Comparison of ENCODE assay signal across 1 cellular context in genomic region chr17:27577884-27578717, GRCh38.
TF ChIP-seq lines count a peak whose summit lies in the region.

No MANE protein-coding gene starts in this region.

TF ChIP-seq in K562, 482 proteins besides CTCF, POLR2A, EP300 and RAD21 (continued from another document):
- TF ChIP-seq PREB (CRISPR knock-in tag; IDR thresholded peaks at IDR 0.05) (no peak), BHLHE40 (IDR thresholded peaks at IDR 0.05; ENCODE audit: low read length) (peak; percentile 32; the same call in 1 of the 2 replicates), ZNF592 (IDR thresholded peaks at IDR 0.05) (peak; percentile 72), SMARCB1 (IDR thresholded peaks at IDR 0.05; ENCODE audit: insufficient read length, low read depth) (no peak), HNRNPLL (IDR thresholded peaks at IDR 0.05; ENCODE audit: low read depth, low read length, poor library complexity, severe bottlenecking) (no peak), GTF2B (IDR thresholded peaks at IDR 0.05; ENCODE audit: extremely low read depth, insufficient read length) (no peak), SMAD4 (CRISPR knock-in tag; conservative IDR thresholded peaks at IDR 0.05) (0 out of 2 replicates have a peak, but pooled peaks have one; percentile 22), MAX (CRISPR knock-in tag; IDR thresholded peaks at IDR 0.05) (no peak), L3MBTL2 (IDR thresholded peaks at IDR 0.05) (peak; percentile 71), ZNF639 (CRISPR knock-in tag; conservative IDR thresholded peaks at IDR 0.05 in 1 of 2, IDR thresholded peaks at IDR 0.05 in 1 of 2) (no peak), HDAC2 (IDR thresholded peaks at IDR 0.05) (0 out of 2 replicates have a peak, but pooled peaks have one; percentile 49), HIVEP1 (CRISPR knock-in tag; IDR thresholded peaks at IDR 0.05) (no peak), ARID1B (IDR thresholded peaks at IDR 0.05) (no peak), DMBX1 (CRISPR knock-in tag; IDR thresholded peaks at IDR 0.05; ENCODE audit: borderline replicate concordance) (peak; percentile 71), ETV1 (tag; conservative IDR thresholded peaks at IDR 0.05; ENCODE audit: low read depth) (no peak), JUND (IDR thresholded peaks at IDR 0.05; ENCODE audit: borderline replicate concordance, low read depth, low read length) (no peak), JUND (tag; IDR thresholded peaks at IDR 0.05; ENCODE audit: borderline replicate concordance, low read depth, low read length) (0 out of 3 replicates have a peak, but pooled peaks have one; percentile 5), BRD9 (IDR thresholded peaks at IDR 0.05; ENCODE audit: low read depth, partially characterized antibody) (no peak), NCOA2 (IDR thresholded peaks at IDR 0.05; ENCODE audit: partially characterized antibody in 2 of 2) (no peak), HSF4 (CRISPR knock-in tag; IDR thresholded peaks at IDR 0.05; ENCODE audit: borderline replicate concordance) (no peak), POLR2AphosphoS2 (IDR thresholded peaks at IDR 0.05; ENCODE audit: low read length) (no peak), EGR1 (conservative IDR thresholded peaks at IDR 0.05) (no peak), ELF4 (CRISPR knock-in tag; IDR thresholded peaks at IDR 0.05) (0 out of 2 replicates have a peak, but pooled peaks have one; percentile 62), ZNF232 (CRISPR knock-in tag; IDR thresholded peaks at IDR 0.05) (no peak), ZNF584 (CRISPR knock-in tag; IDR thresholded peaks at IDR 0.05; ENCODE audit: low read depth) (0 out of 2 replicates have a peak, but pooled peaks have one; percentile 44), CTCFL (IDR thresholded peaks at IDR 0.05; ENCODE audit: borderline replicate concordance, insufficient read depth, low read depth, low read length, poor library complexity, severe bottlenecking) (no peak)
- TF ChIP-seq, protein P1, sequence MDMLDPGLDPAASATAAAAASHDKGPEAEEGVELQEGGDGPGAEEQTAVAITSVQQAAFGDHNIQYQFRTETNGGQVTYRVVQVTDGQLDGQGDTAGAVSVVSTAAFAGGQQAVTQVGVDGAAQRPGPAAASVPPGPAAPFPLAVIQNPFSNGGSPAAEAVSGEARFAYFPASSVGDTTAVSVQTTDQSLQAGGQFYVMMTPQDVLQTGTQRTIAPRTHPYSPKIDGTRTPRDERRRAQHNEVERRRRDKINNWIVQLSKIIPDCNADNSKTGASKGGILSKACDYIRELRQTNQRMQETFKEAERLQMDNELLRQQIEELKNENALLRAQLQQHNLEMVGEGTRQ (CRISPR knock-in tag; IDR thresholded peaks at IDR 0.05): no peak
- TF ChIP-seq, protein P2, sequence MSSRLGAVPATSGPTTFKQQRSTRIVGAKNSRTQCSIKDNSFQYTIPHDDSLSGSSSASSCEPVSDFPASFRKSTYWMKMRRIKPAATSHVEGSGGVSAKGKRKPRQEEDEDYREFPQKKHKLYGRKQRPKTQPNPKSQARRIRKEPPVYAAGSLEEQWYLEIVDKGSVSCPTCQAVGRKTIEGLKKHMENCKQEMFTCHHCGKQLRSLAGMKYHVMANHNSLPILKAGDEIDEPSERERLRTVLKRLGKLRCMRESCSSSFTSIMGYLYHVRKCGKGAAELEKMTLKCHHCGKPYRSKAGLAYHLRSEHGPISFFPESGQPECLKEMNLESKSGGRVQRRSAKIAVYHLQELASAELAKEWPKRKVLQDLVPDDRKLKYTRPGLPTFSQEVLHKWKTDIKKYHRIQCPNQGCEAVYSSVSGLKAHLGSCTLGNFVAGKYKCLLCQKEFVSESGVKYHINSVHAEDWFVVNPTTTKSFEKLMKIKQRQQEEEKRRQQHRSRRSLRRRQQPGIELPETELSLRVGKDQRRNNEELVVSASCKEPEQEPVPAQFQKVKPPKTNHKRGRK (tag; IDR thresholded peaks at IDR 0.05): no peak
- TF ChIP-seq, protein P3, sequence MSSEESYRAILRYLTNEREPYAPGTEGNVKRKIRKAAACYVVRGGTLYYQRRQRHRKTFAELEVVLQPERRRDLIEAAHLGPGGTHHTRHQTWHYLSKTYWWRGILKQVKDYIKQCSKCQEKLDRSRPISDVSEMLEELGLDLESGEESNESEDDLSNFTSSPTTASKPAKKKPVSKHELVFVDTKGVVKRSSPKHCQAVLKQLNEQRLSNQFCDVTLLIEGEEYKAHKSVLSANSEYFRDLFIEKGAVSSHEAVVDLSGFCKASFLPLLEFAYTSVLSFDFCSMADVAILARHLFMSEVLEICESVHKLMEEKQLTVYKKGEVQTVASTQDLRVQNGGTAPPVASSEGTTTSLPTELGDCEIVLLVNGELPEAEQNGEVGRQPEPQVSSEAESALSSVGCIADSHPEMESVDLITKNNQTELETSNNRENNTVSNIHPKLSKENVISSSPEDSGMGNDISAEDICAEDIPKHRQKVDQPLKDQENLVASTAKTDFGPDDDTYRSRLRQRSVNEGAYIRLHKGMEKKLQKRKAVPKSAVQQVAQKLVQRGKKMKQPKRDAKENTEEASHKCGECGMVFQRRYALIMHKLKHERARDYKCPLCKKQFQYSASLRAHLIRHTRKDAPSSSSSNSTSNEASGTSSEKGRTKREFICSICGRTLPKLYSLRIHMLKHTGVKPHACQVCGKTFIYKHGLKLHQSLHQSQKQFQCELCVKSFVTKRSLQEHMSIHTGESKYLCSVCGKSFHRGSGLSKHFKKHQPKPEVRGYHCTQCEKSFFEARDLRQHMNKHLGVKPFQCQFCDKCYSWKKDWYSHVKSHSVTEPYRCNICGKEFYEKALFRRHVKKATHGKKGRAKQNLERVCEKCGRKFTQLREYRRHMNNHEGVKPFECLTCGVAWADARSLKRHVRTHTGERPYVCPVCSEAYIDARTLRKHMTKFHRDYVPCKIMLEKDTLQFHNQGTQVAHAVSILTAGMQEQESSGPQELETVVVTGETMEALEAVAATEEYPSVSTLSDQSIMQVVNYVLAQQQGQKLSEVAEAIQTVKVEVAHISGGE (CRISPR knock-in tag; IDR thresholded peaks at IDR 0.05): 0 out of 6 replicates have a peak, but pooled peaks of 1 of the 3 experiments have one; percentile 17
- TF ChIP-seq, protein P4, sequence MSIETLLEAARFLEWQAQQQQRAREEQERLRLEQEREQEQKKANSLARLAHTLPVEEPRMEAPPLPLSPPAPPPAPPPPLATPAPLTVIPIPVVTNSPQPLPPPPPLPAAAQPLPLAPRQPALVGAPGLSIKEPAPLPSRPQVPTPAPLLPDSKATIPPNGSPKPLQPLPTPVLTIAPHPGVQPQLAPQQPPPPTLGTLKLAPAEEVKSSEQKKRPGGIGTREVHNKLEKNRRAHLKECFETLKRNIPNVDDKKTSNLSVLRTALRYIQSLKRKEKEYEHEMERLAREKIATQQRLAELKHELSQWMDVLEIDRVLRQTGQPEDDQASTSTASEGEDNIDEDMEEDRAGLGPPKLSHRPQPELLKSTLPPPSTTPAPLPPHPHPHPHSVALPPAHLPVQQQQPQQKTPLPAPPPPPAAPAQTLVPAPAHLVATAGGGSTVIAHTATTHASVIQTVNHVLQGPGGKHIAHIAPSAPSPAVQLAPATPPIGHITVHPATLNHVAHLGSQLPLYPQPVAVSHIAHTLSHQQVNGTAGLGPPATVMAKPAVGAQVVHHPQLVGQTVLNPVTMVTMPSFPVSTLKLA (conservative IDR thresholded peaks at IDR 0.05): 0 out of 4 replicates have a peak, but pooled peaks of 1 of the 2 experiments have one; percentile 9
- TF ChIP-seq, protein P5, sequence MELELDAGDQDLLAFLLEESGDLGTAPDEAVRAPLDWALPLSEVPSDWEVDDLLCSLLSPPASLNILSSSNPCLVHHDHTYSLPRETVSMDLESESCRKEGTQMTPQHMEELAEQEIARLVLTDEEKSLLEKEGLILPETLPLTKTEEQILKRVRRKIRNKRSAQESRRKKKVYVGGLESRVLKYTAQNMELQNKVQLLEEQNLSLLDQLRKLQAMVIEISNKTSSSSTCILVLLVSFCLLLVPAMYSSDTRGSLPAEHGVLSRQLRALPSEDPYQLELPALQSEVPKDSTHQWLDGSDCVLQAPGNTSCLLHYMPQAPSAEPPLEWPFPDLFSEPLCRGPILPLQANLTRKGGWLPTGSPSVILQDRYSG (tag; conservative IDR thresholded peaks at IDR 0.05; ENCODE audit: low read depth): 0 out of 2 replicates have a peak, but pooled peaks have one; percentile 32
